ENCODE assay signal across 8 cellular contexts in the genomic region with DNA sequence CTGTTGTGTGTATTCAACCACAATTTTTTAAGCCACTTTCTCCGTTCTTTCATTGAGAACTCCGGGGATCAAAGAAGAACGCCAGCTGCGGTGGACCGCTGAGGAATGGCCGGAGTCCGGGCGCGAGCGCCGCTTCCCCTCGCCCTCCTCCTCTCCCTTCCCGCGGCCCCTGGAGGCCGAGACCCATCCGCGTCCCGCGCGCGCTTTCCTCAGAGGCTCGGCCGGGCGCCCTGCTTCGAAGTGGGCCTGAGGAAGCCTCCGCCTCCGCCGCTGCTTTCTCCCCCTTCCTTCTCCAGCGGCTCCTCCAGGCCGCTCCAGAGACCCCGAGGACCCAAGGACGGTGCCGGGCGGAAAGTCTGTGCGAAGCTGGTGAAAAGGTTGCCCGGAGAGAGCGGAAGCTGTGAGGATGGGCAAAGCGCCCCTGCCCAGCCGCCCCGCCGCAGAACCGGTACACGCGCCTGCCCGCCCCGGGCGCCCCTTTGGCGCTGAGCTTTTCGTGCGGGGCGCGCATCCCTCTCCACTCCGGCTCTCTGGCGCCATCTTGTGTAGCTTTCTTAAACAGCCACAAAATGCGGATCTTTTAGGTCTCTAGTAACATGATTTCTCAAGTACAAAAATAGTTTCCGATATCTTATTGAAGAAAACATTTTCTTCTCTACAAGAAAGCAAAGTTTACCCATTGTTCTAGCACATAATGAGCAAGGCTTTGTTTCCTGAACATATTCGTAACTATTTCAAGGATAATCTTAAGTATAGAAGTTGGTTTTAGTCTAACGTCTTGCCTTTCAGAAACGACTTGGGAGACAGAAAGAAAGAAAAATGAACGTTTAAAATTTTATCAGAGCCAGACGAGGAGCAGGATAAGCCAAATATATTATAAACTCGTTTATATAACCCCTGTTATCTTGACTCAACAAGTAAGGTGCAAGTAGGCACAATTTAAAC. TPM values are rescaled to one million over a fixed set of nuclear protein-coding genes. Genes with fewer than 3 reads are reported as not detected.
DNase-seq lines count a peak whose midpoint lies in the region; ATAC-seq and TF ChIP-seq lines count a peak whose summit lies in the region.

No MANE protein-coding gene starts in this region.

- H3K27me3 Mint-ChIP-seq in activated CD8-positive, alpha-beta T cell treated with anti-CD3 and anti-CD28 coated beads for 36 hours, result peaks cover 15% of the 10 kb centered on the region

- H3K4me3 Mint-ChIP-seq in activated CD8-positive, alpha-beta T cell treated with anti-CD3 and anti-CD28 coated beads for 36 hours, result peak overlapping the region; percentile 55

- POLR2A ChIA-PET in activated CD8-positive, alpha-beta T cell treated with anti-CD3 and anti-CD28 coated beads for 36 hours (lab: Charles Lee), result no interaction called here

- DNase-seq in AG08396 (ENCODE audit: low spot score), result peak; percentile 83
- peak; percentile 71 for DNase-seq in NCI-H774 (lab: John Stamatoyannopoulos, UW)
- DNase-seq in activated CD8-positive, alpha-beta T cell treated with anti-CD3 and anti-CD28 coated beads for 36 hours, result peak; percentile 83
- peak; percentile 55 for DNase-seq in effector CD8-positive, alpha-beta T cell (lab: John Stamatoyannopoulos, UW)
- DNase-seq in lung microvascular endothelial cell (ENCODE audit: low read depth in 2 of 2), result peak; percentile 70 to 72
- peak; percentile 52 to 59 (median 59) for DNase-seq in stimulated activated CD4-positive, alpha-beta T cell treated with anti-CD3 and anti-CD28 coated beads, TNF-alpha, amount 100 ng/mL, for 4 hours (ENCODE audit: low read depth in 3 of 3)

- no peaks in the 10 kb centered on the region for H3K9me3 Mint-ChIP-seq in activated CD8-positive, alpha-beta T cell treated with anti-CD3 and anti-CD28 coated beads for 36 hours

- H3K27ac Mint-ChIP-seq in activated CD8-positive, alpha-beta T cell treated with anti-CD3 and anti-CD28 coated beads for 36 hours, result no peak overlapping the region

- ATAC-seq in GM18907 (IDR thresholded peaks at IDR 0.05; ENCODE audit: unreplicated experiment) (peak; percentile 86), HG03432 (IDR thresholded peaks at IDR 0.05; ENCODE audit: unreplicated experiment) (peak; percentile 88)
- ATAC-seq in activated CD8-positive, alpha-beta T cell treated with anti-CD3 and anti-CD28 coated beads for 36 hours, result peak; percentile 92

- intact Hi-C loops in activated CD8-positive, alpha-beta T cell treated with anti-CD3 and anti-CD28 coated beads for 36 hours (cut with micrococcal nuclease), result loop anchor here (5.0 to 10.0 kb wide), 3 partner anchors 102 to 620 kb away; no protein-coding TSS in a partner anchor

- no peaks in the 10 kb centered on the region for H3K36me3 Mint-ChIP-seq in activated CD8-positive, alpha-beta T cell treated with anti-CD3 and anti-CD28 coated beads for 36 hours (ENCODE audit: low read depth)

- peaks cover 5% of the 10 kb centered on the region for H3K4me1 Mint-ChIP-seq in activated CD8-positive, alpha-beta T cell treated with anti-CD3 and anti-CD28 coated beads for 36 hours (ENCODE audit: low read depth)

- TF ChIP-seq CTCF in activated CD8-positive, alpha-beta T cell treated with anti-CD3 and anti-CD28 coated beads for 36 hours (IDR thresholded peaks at IDR 0.05), result peak; percentile 98

- CTCF ChIA-PET in activated CD8-positive, alpha-beta T cell treated with anti-CD3 and anti-CD28 coated beads for 36 hours (lab: Charles Lee), result interaction anchor here (0.6 to 3.7 kb wide), 39 partner anchors 9 to 632 kb away, joined by 3 to 35 read pairs (median 3); partner anchors contain the start of gene FAM174B

RNA-seq across cellular contexts. Expression of gene FAM174B, which starts 59.2 kb away (rescaled TPM):
- total RNA-seq in activated CD8-positive, alpha-beta T cell treated with anti-CD3 and anti-CD28 coated beads for 36 hours, result 1 to 10 TPM; 2.6 to 3.0 TPM
- 57.3 and 92.3 TPM in 2 replicates for total RNA-seq in lung microvascular endothelial cell

Comparison
In these comparisons a context has a peak if more than half of its experiments do, and no peak if none do; other contexts are left out.
1. Peak in every context shown above with its lines: DNase-seq and ATAC-seq.
2. RNA of gene FAM174B, which starts 59.2 kb away (total RNA-seq): 57.3 to 92.3 TPM in lung microvascular endothelial cell; 2.6 to 3.0 TPM in activated CD8-positive, alpha-beta T cell treated with anti-CD3 and anti-CD28 coated beads for 36 hours; every median in the first group is over 10 times any median in the second.